In genomic region chr19:49878744-49879070, GRCh38 we compare ENCODE assay signal across 2 cellular contexts.
TF ChIP-seq lines count a peak whose summit lies in the region.

No MANE protein-coding gene starts in this region.

TF ChIP-seq in SK-N-SH, 30 proteins besides CTCF, POLR2A, EP300 and RAD21 (continued from another document):
- no peak for TF ChIP-seq MXI1 (IDR thresholded peaks at IDR 0.05; ENCODE audit: low read depth, low read length)
- TF ChIP-seq FOXM1 (IDR thresholded peaks at IDR 0.05; ENCODE audit: low read depth) = no peak
- TF ChIP-seq IRF3 (IDR thresholded peaks at IDR 0.05; ENCODE audit: low read depth, low read length) = no peak
- TF ChIP-seq MAX (IDR thresholded peaks at IDR 0.05; ENCODE audit: low read depth) = no peak
- no peak for TF ChIP-seq GABPA (IDR thresholded peaks at IDR 0.05; ENCODE audit: low read depth)

TF ChIP-seq in SK-N-SH treated with all-trans-retinoic acid at 6 μM for 48 hours, 23 proteins besides CTCF, POLR2A, EP300 and RAD21 (continued from another document):
- no peak for TF ChIP-seq CSRNP3 (CRISPR knock-in tag; IDR thresholded peaks at IDR 0.05)
- TF ChIP-seq BACH2 (CRISPR knock-in tag; IDR thresholded peaks at IDR 0.05; ENCODE audit: borderline replicate concordance) = no peak
- TF ChIP-seq OSR1 (CRISPR knock-in tag; IDR thresholded peaks at IDR 0.05) = no peak
- no peak for TF ChIP-seq ZFP30 (CRISPR knock-in tag; IDR thresholded peaks at IDR 0.05)
- TF ChIP-seq ZNF70 (CRISPR knock-in tag; IDR thresholded peaks at IDR 0.05) = no peak
- no peak for TF ChIP-seq ZNF8 (CRISPR knock-in tag; IDR thresholded peaks at IDR 0.05)
- no peak for TF ChIP-seq CREB5 (CRISPR knock-in tag; IDR thresholded peaks at IDR 0.05; ENCODE audit: low read depth)
- no peak for TF ChIP-seq CSDC2 (CRISPR knock-in tag; IDR thresholded peaks at IDR 0.05)
- TF ChIP-seq TCF4 (CRISPR knock-in tag; IDR thresholded peaks at IDR 0.05; ENCODE audit: borderline replicate concordance) = no peak
- no peak for TF ChIP-seq SNAI2 (CRISPR knock-in tag; IDR thresholded peaks at IDR 0.05)
- no peak for TF ChIP-seq PPARA (CRISPR knock-in tag; IDR thresholded peaks at IDR 0.05; ENCODE audit: borderline replicate concordance)
- TF ChIP-seq TOX (CRISPR knock-in tag; IDR thresholded peaks at IDR 0.05; ENCODE audit: borderline replicate concordance) = no peak
- no peak for TF ChIP-seq ZFP3 (CRISPR knock-in tag; IDR thresholded peaks at IDR 0.05)
TF ChIP-seq in SK-N-SH treated with all-trans-retinoic acid at 6 μM for 48 hours: peak in this region for 0.
